In genomic region chr3:157195965-157196364, GRCh38 we compare ENCODE assay signal across 34 cellular contexts.
"Had no signal": no experiment of that assay in that cellular context is flagged by ENCODE, and none has a peak within 500 bp of the region (broad histone marks: within the 10 kb centered on the region; RNA-seq: fewer than 3 reads in every experiment).

No MANE protein-coding gene starts in this region.

- H3K9me3 ChIP-seq: adrenal gland, body of pancreas had no signal

- H3K4me3 ChIP-seq: adrenal gland, body of pancreas, breast epithelium had no signal

- ATAC-seq: activated CD8-positive, alpha-beta T cell treated with anti-CD3 and anti-CD28 coated beads for 36 hours; activated naive CD4-positive, alpha-beta T cell treated with anti-CD3 and anti-CD28 coated beads, Interleukin-2, amount 50 U/mL, for 72 hours; activated T-cell treated with anti-CD3 and anti-CD28 coated beads, Interleukin-2, amount 50 U/mL, for 4 hours; activated T-cell treated with anti-CD3 and anti-CD28 coated beads, Interleukin-2, amount 50 U/mL, for 72 hours; activated T-helper 17 cell treated with anti-CD3 and anti-CD28 coated beads, Interleukin-2, amount 50 U/mL, for 72 hours; body of pancreas had no signal

- H3K27ac ChIP-seq: adrenal gland, body of pancreas, brain microvascular endothelial cell, breast epithelium, VCaP had no signal

- FAIRE-seq: astrocyte, TTC549 had no signal

- H3K4me1 ChIP-seq: adrenal gland, body of pancreas, breast epithelium had no signal

- H3K27me3 ChIP-seq: adrenal gland, body of pancreas, brain microvascular endothelial cell, breast epithelium had no signal

- H3K36me3 ChIP-seq: adrenal gland, brain microvascular endothelial cell, breast epithelium had no signal

- DNase-seq: activated B cell treated with CpG ODN at 0.5 μM for 24 hours; activated CD4-positive, alpha-beta memory T cell treated with anti-CD3 and anti-CD28 coated beads for 36 hours; activated CD4-positive, alpha-beta T cell treated with anti-CD3 and anti-CD28 coated beads for 4 hours; activated CD4-positive, alpha-beta T cell treated with anti-CD3 and anti-CD28 coated beads, Interleukin-2, amount 10 ng/mL, durations not matched to agents 24 days and 14 days; activated CD4-positive, alpha-beta T cell treated with anti-CD3 and anti-CD28 coated beads, Interleukin-2, amount 50 U/mL, for 1 hour; activated CD4-positive, alpha-beta T cell treated with anti-CD3 and anti-CD28 coated beads, Interleukin-2, amount 50 U/mL, for 4 hours; activated CD4-positive, CD25-positive, alpha-beta regulatory T cell treated with anti-CD3 and anti-CD28 coated beads, Interleukin-2, amount 50 U/mL, for 72 hours; activated CD8-positive, alpha-beta memory T cell treated with anti-CD3 and anti-CD28 coated beads, Interleukin-2, amount 50 U/mL, for 4 hours; activated CD8-positive, alpha-beta T cell treated with anti-CD3 and anti-CD28 coated beads for 36 hours; activated effector memory CD4-positive, alpha-beta T cell treated with anti-CD3 and anti-CD28 coated beads, Interleukin-2, amount 50 U/mL, for 16 hours; activated gamma-delta T cell treated with Interleukin-2 at 50 U/mL for 16 hours; activated naive CD4-positive, alpha-beta T cell; activated naive CD4-positive, alpha-beta T cell treated with anti-CD3 and anti-CD28 coated beads for 36 hours; activated naive CD4-positive, alpha-beta T cell treated with anti-CD3 and anti-CD28 coated beads, Interleukin-2, amount 50 U/mL, for 16 hours; activated naive CD8-positive, alpha-beta T cell treated with anti-CD3 and anti-CD28 coated beads for 36 hours; activated T-cell treated with anti-CD3 and anti-CD28 coated beads for 4 hours; activated T-cell treated with anti-CD3 and anti-CD28 coated beads, Interleukin-2, amount 50 U/mL, for 1 hour; activated T-cell treated with anti-CD3 and anti-CD28 coated beads, Interleukin-2, amount 50 U/mL, for 4 hours; activated T-cell treated with anti-CD3 and anti-CD28 coated beads, Interleukin-2, amount 50 U/mL, for 72 hours; adrenal gland; amniotic stem cell; aorta; body of pancreas; brain microvascular endothelial cell; central memory CD4-positive, alpha-beta T cell; T-helper 1 cell; T-helper 2 cell; T-helper 9 cell had no signal
